26 cellular contexts compared by ENCODE assay signal in the genomic region with DNA sequence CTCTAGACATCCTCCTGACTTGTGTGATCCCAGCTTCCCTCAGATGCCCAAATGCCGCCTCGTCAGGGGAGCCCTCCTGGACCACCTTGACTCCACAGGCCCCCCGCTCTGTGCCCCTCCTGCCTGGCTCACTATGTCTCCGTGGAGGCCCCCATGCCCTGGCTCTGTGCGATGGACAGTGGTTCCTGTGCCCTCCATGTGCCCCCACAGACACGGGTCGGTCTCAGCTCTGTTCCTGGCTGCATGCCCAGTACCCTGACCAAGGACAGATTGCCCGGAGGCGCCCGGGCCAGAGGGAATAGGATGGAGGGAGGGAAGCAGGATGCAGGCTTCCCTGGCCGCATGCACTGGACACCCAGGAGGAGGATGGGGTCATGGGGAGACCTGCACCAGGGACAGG.
"Had no signal": no experiment of that assay in that cellular context is flagged by ENCODE, and none has a peak within 500 bp of the region (broad histone marks: within the 10 kb centered on the region; RNA-seq: fewer than 3 reads in every experiment).

No MANE protein-coding gene starts in this region.

- FAIRE-seq: bronchial epithelial cell, frontal cortex had no signal

- H3K9me3 ChIP-seq: ascending aorta had no signal

- H3K27me3 ChIP-seq: ascending aorta, brain microvascular endothelial cell, dorsolateral prefrontal cortex had no signal

- H3K27ac ChIP-seq: ascending aorta, brain microvascular endothelial cell, coronary artery had no signal

- H3K36me3 ChIP-seq: ascending aorta, brain microvascular endothelial cell had no signal

- H3K4me3 ChIP-seq: ascending aorta, coronary artery, dorsolateral prefrontal cortex had no signal

- ATAC-seq: activated CD4-positive, alpha-beta T cell treated with anti-CD3 and anti-CD28 coated beads for 36 hours; activated CD8-positive, alpha-beta memory T cell treated with anti-CD3 and anti-CD28 coated beads, Interleukin-2, amount 10 ng/mL, durations not matched to agents 7 days and 5 days; activated CD8-positive, alpha-beta T cell treated with anti-CD3 and anti-CD28 coated beads, Interleukin-2, amount 10 ng/mL, durations not matched to agents 7 days and 5 days; activated naive CD4-positive, alpha-beta T cell treated with anti-CD3 and anti-CD28 coated beads, Interleukin-2, amount 50 U/mL, for 72 hours; esophagus mucosa had no signal

- DNase-seq: activated CD4-positive, alpha-beta memory T cell treated with anti-CD3 and anti-CD28 coated beads for 36 hours; activated CD4-positive, alpha-beta T cell treated with anti-CD3 and anti-CD28 coated beads for 36 hours; activated CD4-positive, alpha-beta T cell treated with anti-CD3 and anti-CD28 coated beads, Interleukin-2, amount 10 ng/mL, durations not matched to agents 24 days and 14 days; activated CD4-positive, CD25-positive, alpha-beta regulatory T cell; activated CD4-positive, CD25-positive, alpha-beta regulatory T cell treated with anti-CD3 and anti-CD28 coated beads, Interleukin-2, amount 50 U/mL, for 72 hours; activated CD8-positive, alpha-beta memory T cell treated with anti-CD3 and anti-CD28 coated beads, Interleukin-2, amount 10 ng/mL, durations not matched to agents 7 days and 5 days; activated CD8-positive, alpha-beta memory T cell treated with anti-CD3 and anti-CD28 coated beads, Interleukin-2, amount 50 U/mL, for 4 hours; activated CD8-positive, alpha-beta T cell treated with anti-CD3 and anti-CD28 coated beads, Interleukin-2, amount 10 ng/mL, durations not matched to agents 7 days and 5 days; activated gamma-delta T cell; activated naive CD4-positive, alpha-beta T cell; activated naive CD4-positive, alpha-beta T cell treated with anti-CD3 and anti-CD28 coated beads, Interleukin-2, amount 10 ng/mL, durations not matched to agents 7 days and 5 days; activated naive CD8-positive, alpha-beta T cell treated with anti-CD3 and anti-CD28 coated beads, Interleukin-2, amount 10 ng/mL, durations not matched to agents 7 days and 5 days; activated T-cell treated with anti-CD3 and anti-CD28 coated beads, Interleukin-2, amount 50 U/mL, for 1 hour; activated T-cell treated with anti-CD3 and anti-CD28 coated beads, Interleukin-2, amount 50 U/mL, for 48 hours; brain microvascular endothelial cell; effector memory CD4-positive, alpha-beta T cell; endodermal cell; foreskin fibroblast; T-helper 2 cell had no signal

- H3K4me1 ChIP-seq: ascending aorta had no signal
